Comparison of ENCODE assay signal across 25 cellular contexts in genomic region chr9:69871143-69871834, GRCh38. TPM values are rescaled to one million over a fixed set of nuclear protein-coding genes. Genes with fewer than 3 reads are reported as not detected.
"Had no signal": no experiment of that assay in that cellular context is flagged by ENCODE, and none has a peak within 500 bp of the region (broad histone marks: within the 10 kb centered on the region; RNA-seq: fewer than 3 reads in every experiment).

No MANE protein-coding gene starts in this region.

- H3K36me3 ChIP-seq: esophagus squamous epithelium, spleen, upper lobe of right lung had no signal

- H3K4me3 Mint-ChIP-seq: activated T-cell treated with anti-CD3 and anti-CD28 coated beads, Interleukin-2, amount 50 U/mL, for 72 hours; effector memory CD8-positive, alpha-beta T cell; nephron progenitor cell; stimulated activated naive B cell treated with anti-CD40 and anti-IgM and Interleukin-4, amounts not matched to agents 10 μg/mL and 1 μg/mL and 100 μg/mL, for 72 hours had no signal

- H3K27ac Mint-ChIP-seq: activated naive CD4-positive, alpha-beta T cell treated with anti-CD3 and anti-CD28 coated beads, Interleukin-2, amount 50 U/mL, for 72 hours; activated T-cell treated with anti-CD3 and anti-CD28 coated beads, Interleukin-2, amount 50 U/mL, for 72 hours; effector memory CD8-positive, alpha-beta T cell; nephron progenitor cell; stimulated activated naive B cell treated with anti-CD40 and anti-IgM and Interleukin-4, amounts not matched to agents 10 μg/mL and 1 μg/mL and 100 μg/mL, for 72 hours had no signal

- DNase-seq: activated CD4-positive, alpha-beta T cell treated with anti-CD3 and anti-CD28 coated beads, Interleukin-2, amount 50 U/mL, for 4 hours; activated CD4-positive, CD25-positive, alpha-beta regulatory T cell treated with anti-CD3 and anti-CD28 coated beads, Interleukin-2, amount 50 U/mL, for 72 hours; activated gamma-delta T cell treated with Interleukin-2 at 50 U/mL for 16 hours; activated T-cell treated with anti-CD3 and anti-CD28 coated beads, Interleukin-2, amount 50 U/mL, for 72 hours; amygdala; body of pancreas; effector memory CD8-positive, alpha-beta T cell; esophagus squamous epithelium; foreskin keratinocyte; hypothalamus; kidney; midbrain; nephron progenitor cell; nucleus accumbens; spleen; stimulated activated CD4-positive, alpha-beta T cell treated with anti-CD3 and anti-CD28 coated beads, Interleukin-4, amount 100 ng/mL, for 4 hours; stimulated activated naive B cell treated with anti-CD40 and anti-IgM and Interleukin-4, amounts not matched to agents 10 μg/mL and 1 μg/mL and 100 μg/mL, for 72 hours; upper lobe of right lung had no signal

- ATAC-seq: activated naive CD4-positive, alpha-beta T cell treated with anti-CD3 and anti-CD28 coated beads, Interleukin-2, amount 50 U/mL, for 72 hours; activated T-cell treated with anti-CD3 and anti-CD28 coated beads, Interleukin-2, amount 50 U/mL, for 72 hours; body of pancreas; effector memory CD8-positive, alpha-beta T cell; foreskin keratinocyte; left lobe of liver; sciatic nerve; stimulated activated naive B cell treated with anti-CD40 and anti-IgM and Interleukin-4, amounts not matched to agents 10 μg/mL and 1 μg/mL and 100 μg/mL, for 72 hours; upper lobe of right lung had no signal

- H3K4me3 ChIP-seq: body of pancreas, esophagus squamous epithelium, lung, spleen, upper lobe of right lung had no signal

- H3K36me3 Mint-ChIP-seq: activated naive CD4-positive, alpha-beta T cell treated with anti-CD3 and anti-CD28 coated beads, Interleukin-2, amount 50 U/mL, for 72 hours; stimulated activated naive B cell treated with anti-CD40 and anti-IgM and Interleukin-4, amounts not matched to agents 10 μg/mL and 1 μg/mL and 100 μg/mL, for 72 hours had no signal

- H3K4me1 ChIP-seq: body of pancreas, foreskin keratinocyte, spleen, upper lobe of right lung had no signal

- H3K4me1 Mint-ChIP-seq: stimulated activated naive B cell treated with anti-CD40 and anti-IgM and Interleukin-4, amounts not matched to agents 10 μg/mL and 1 μg/mL and 100 μg/mL, for 72 hours had no signal

- H3K27me3 ChIP-seq: body of pancreas, esophagus squamous epithelium, foreskin keratinocyte, upper lobe of right lung had no signal

- H3K9me3 Mint-ChIP-seq: activated T-cell treated with anti-CD3 and anti-CD28 coated beads, Interleukin-2, amount 50 U/mL, for 72 hours; effector memory CD8-positive, alpha-beta T cell; nephron progenitor cell had no signal

- H3K9me3 ChIP-seq: body of pancreas, esophagus squamous epithelium, spleen, upper lobe of right lung had no signal

- H3K27ac ChIP-seq: body of pancreas, esophagus squamous epithelium, foreskin keratinocyte, spleen, upper lobe of right lung, VCaP had no signal

RNA-seq across cellular contexts. Expression of gene CFAP95, which starts 50.7 kb away (rescaled TPM):
- total RNA-seq: activated naive CD4-positive, alpha-beta T cell treated with anti-CD3 and anti-CD28 coated beads, Interleukin-2, amount 50 U/mL, for 72 hours; activated T-cell treated with anti-CD3 and anti-CD28 coated beads, Interleukin-2, amount 50 U/mL, for 72 hours; dermis microvascular lymphatic vessel endothelial cell; esophagus squamous epithelium; foreskin keratinocyte; left lobe of liver; myocyte; sciatic nerve; spleen; upper lobe of right lung had no signal
- polyA plus RNA-seq: foreskin keratinocyte, spleen had no signal
